Comparison of ENCODE assay signal across 14 cellular contexts in the genomic region with DNA sequence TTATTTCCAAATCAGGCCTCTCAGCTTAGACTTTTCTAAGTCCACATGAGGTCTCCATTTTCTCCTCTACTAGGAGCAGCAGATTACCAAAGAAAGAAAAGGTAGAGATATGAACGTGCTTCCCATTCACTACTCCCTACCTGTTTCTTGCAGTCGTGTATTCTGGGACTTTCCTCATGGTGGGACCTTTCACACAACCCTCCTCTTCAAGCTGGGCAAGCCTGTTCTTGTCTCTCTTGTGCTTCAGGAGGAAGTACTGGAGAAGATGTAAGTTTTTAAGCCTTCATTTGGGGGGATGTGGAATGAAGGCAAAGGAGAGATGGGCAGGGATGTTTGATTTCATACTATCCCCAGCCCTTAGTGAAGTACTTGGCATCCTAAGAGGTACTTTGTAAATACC.
"Had no signal": no experiment of that assay in that cellular context is flagged by ENCODE, and none has a peak within 500 bp of the region (broad histone marks: within the 10 kb centered on the region; RNA-seq: fewer than 3 reads in every experiment).

No MANE protein-coding gene starts in this region.

- H3K9me3 ChIP-seq: thoracic aorta had no signal

- ATAC-seq: activated CD4-positive, CD25-positive, alpha-beta regulatory T cell treated with anti-CD3 and anti-CD28 coated beads, Interleukin-2, amount 50 U/mL, for 24 hours; activated CD8-positive, alpha-beta memory T cell treated with anti-CD3 and anti-CD28 coated beads, Interleukin-2, amount 10 ng/mL, durations not matched to agents 7 days and 5 days; natural killer cell treated with Interleukin-12 subunit alpha and Interleukin-12 subunit beta and Interleukin-15 and Interleukin-18, amount 100 ng/mL, for 72 hours had no signal

- DNase-seq: activated CD4-positive, alpha-beta T cell treated with anti-CD3 and anti-CD28 coated beads, Interleukin-2, amount 50 U/mL, for 4 hours; activated CD8-positive, alpha-beta memory T cell treated with anti-CD3 and anti-CD28 coated beads, Interleukin-2, amount 10 ng/mL, durations not matched to agents 7 days and 5 days; activated gamma-delta T cell; activated naive CD8-positive, alpha-beta T cell treated with anti-CD3 and anti-CD28 coated beads for 36 hours; activated T-cell treated with anti-CD3 and anti-CD28 coated beads, Interleukin-2, amount 50 U/mL, for 48 hours; brain microvascular endothelial cell; dermis blood vessel endothelial cell; glutamatergic neuron; stimulated activated CD4-positive, alpha-beta T cell treated with anti-CD3 and anti-CD28 coated beads, Interleukin-15, amount 100 ng/mL, for 24 hours; stimulated activated CD4-positive, alpha-beta T cell treated with anti-CD3 and anti-CD28 coated beads, Interleukin-4, amount 100 ng/mL, for 24 hours; T-helper 2 cell had no signal

- H3K27ac ChIP-seq: brain microvascular endothelial cell, thoracic aorta had no signal

- H3K27me3 ChIP-seq: brain microvascular endothelial cell had no signal

- H3K36me3 ChIP-seq: brain microvascular endothelial cell, thoracic aorta had no signal

- H3K4me3 ChIP-seq: thoracic aorta had no signal
